ENCODE assay signal across 14 cellular contexts in genomic region chr9:94824401-94824800, GRCh38.
"Had no signal": no experiment of that assay in that cellular context is flagged by ENCODE, and none has a peak within 500 bp of the region (broad histone marks: within the 10 kb centered on the region; RNA-seq: fewer than 3 reads in every experiment).

No MANE protein-coding gene starts in this region.

- H3K27me3 ChIP-seq: SJSA1, upper lobe of left lung had no signal

- ATAC-seq: activated CD8-positive, alpha-beta T cell treated with anti-CD3 and anti-CD28 coated beads for 36 hours; activated naive CD8-positive, alpha-beta T cell treated with anti-CD3 and anti-CD28 coated beads, Interleukin-2, amount 50 U/mL, for 24 hours; activated T-cell treated with anti-CD3 and anti-CD28 coated beads, Interleukin-2, amount 50 U/mL, for 72 hours; esophagus mucosa; left cardiac atrium; natural killer cell treated with Interleukin-12 subunit alpha and Interleukin-12 subunit beta and Interleukin-15 and Interleukin-18, amount 100 ng/mL, for 72 hours had no signal

- H3K27me3 Mint-ChIP-seq: activated CD8-positive, alpha-beta T cell treated with anti-CD3 and anti-CD28 coated beads for 36 hours; activated naive CD8-positive, alpha-beta T cell treated with anti-CD3 and anti-CD28 coated beads, Interleukin-2, amount 50 U/mL, for 24 hours; natural killer cell treated with Interleukin-12 subunit alpha and Interleukin-12 subunit beta and Interleukin-15 and Interleukin-18, amount 100 ng/mL, for 72 hours had no signal

- H3K36me3 ChIP-seq: SJSA1 had no signal

- H3K9me3 ChIP-seq: SJSA1, upper lobe of left lung had no signal

- H3K9me3 Mint-ChIP-seq: activated CD8-positive, alpha-beta T cell treated with anti-CD3 and anti-CD28 coated beads for 36 hours; activated naive CD8-positive, alpha-beta T cell treated with anti-CD3 and anti-CD28 coated beads, Interleukin-2, amount 50 U/mL, for 24 hours; activated T-cell treated with anti-CD3 and anti-CD28 coated beads, Interleukin-2, amount 50 U/mL, for 72 hours; immature natural killer cell; natural killer cell treated with Interleukin-12 subunit alpha and Interleukin-12 subunit beta and Interleukin-15 and Interleukin-18, amount 100 ng/mL, for 72 hours had no signal

- H3K4me3 Mint-ChIP-seq: activated CD8-positive, alpha-beta T cell treated with anti-CD3 and anti-CD28 coated beads for 36 hours; activated naive CD8-positive, alpha-beta T cell treated with anti-CD3 and anti-CD28 coated beads, Interleukin-2, amount 50 U/mL, for 24 hours; activated T-cell treated with anti-CD3 and anti-CD28 coated beads, Interleukin-2, amount 50 U/mL, for 72 hours; immature natural killer cell; natural killer cell treated with Interleukin-12 subunit alpha and Interleukin-12 subunit beta and Interleukin-15 and Interleukin-18, amount 100 ng/mL, for 72 hours had no signal

- H3K27ac Mint-ChIP-seq: activated CD8-positive, alpha-beta T cell treated with anti-CD3 and anti-CD28 coated beads for 36 hours; activated naive CD8-positive, alpha-beta T cell treated with anti-CD3 and anti-CD28 coated beads, Interleukin-2, amount 50 U/mL, for 24 hours; activated T-cell treated with anti-CD3 and anti-CD28 coated beads, Interleukin-2, amount 50 U/mL, for 72 hours; natural killer cell treated with Interleukin-12 subunit alpha and Interleukin-12 subunit beta and Interleukin-15 and Interleukin-18, amount 100 ng/mL, for 72 hours had no signal

- H3K4me3 ChIP-seq: SJSA1, upper lobe of left lung had no signal

- H3K27ac ChIP-seq: SJSA1 had no signal

- DNase-seq: activated CD8-positive, alpha-beta memory T cell treated with anti-CD3 and anti-CD28 coated beads, Interleukin-2, amount 50 U/mL, for 4 hours; activated CD8-positive, alpha-beta T cell treated with anti-CD3 and anti-CD28 coated beads for 36 hours; activated naive CD4-positive, alpha-beta T cell; activated naive CD8-positive, alpha-beta T cell treated with anti-CD3 and anti-CD28 coated beads, Interleukin-2, amount 50 U/mL, for 24 hours; activated T-cell treated with anti-CD3 and anti-CD28 coated beads, Interleukin-2, amount 50 U/mL, for 72 hours; central memory CD4-positive, alpha-beta T cell; immature natural killer cell; left cardiac atrium; mammary epithelial cell; SW 1271; upper lobe of left lung had no signal
